In the genomic region with DNA sequence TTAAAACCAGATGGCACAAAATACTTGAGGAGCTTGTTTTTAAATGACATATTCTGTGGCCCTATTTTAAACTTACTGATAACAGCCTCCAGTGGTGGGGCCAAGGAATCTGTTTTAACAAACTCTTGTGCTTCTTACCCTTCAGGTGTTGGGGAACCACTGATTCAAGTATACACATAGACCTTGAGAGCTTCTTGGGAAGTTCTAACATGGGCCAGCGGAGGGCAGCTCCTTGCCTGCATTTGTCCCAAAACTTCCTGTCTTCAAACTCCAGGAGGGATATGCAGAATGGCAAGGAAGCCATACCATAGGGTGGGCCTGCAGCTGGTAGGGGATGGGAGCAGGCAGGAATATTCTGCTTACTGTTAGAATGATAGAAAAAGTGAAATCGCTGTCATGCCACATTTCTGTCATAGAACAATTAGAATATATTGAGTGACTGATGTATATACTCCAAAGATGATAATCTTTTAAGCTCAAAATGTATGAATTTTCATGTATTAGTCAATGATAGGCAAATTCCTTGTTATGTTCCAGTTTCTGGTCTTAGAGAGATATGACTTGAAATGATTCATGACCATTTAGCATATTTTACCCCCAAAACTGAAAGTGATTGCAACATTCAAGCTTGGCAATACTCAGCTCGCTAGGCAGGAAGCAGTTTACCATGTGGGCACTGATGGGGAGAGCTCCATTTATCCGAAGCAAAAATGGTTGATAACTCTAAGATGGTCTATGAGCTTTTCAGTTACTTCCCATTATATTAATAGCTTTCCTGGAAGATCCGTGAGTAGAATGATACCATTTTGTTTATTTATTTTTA, we compare ENCODE assay signal across 12 cellular contexts. TPM values are rescaled to one million over a fixed set of nuclear protein-coding genes. Genes with fewer than 3 reads are reported as not detected.
DNase-seq lines count a peak whose midpoint lies in the region; ATAC-seq and TF ChIP-seq lines count a peak whose summit lies in the region.
"Had no signal": no experiment of that assay in that cellular context is flagged by ENCODE, and none has a peak within 500 bp of the region (broad histone marks: within the 10 kb centered on the region; RNA-seq: fewer than 3 reads in every experiment).

No MANE protein-coding gene starts in this region.

- ATAC-seq in activated CD4-positive, CD25-positive, alpha-beta regulatory T cell treated with anti-CD3 and anti-CD28 coated beads, Interleukin-2, amount 50 U/mL, for 24 hours, result peak; percentile 44 to 70
- ATAC-seq in foreskin keratinocyte, result peak; percentile 23
- ATAC-seq in HG03280 (IDR thresholded peaks at IDR 0.05; ENCODE audit: unreplicated experiment), result no peak
- no peak for ATAC-seq in HG03108 (IDR thresholded peaks at IDR 0.05; ENCODE audit: unreplicated experiment)
- no peak for ATAC-seq in HG03432 (IDR thresholded peaks at IDR 0.05; ENCODE audit: unreplicated experiment)

- H3K4me3 ChIP-seq in H7 (ENCODE audit: insufficient read depth, low read depth, low read length), result no peak overlapping the region
- no peak overlapping the region for H3K4me3 ChIP-seq in SJCRH30
- H3K4me3 ChIP-seq: left ventricle myocardium inferior had no signal

- H3K36me3 ChIP-seq in H7 (replicated peaks; ENCODE audit: control insufficient read depth, insufficient read depth, low read length) (peaks cover 2% of the 10 kb centered on the region), SJCRH30 (no peaks in the 10 kb centered on the region)

- no peaks in the 10 kb centered on the region for H3K9me3 ChIP-seq in SJCRH30 (replicated peaks)
- H3K9me3 ChIP-seq: left ventricle myocardium inferior had no signal

- no peak overlapping the region for H3K27ac ChIP-seq in SJCRH30
- no peak overlapping the region for H3K27ac ChIP-seq in foreskin keratinocyte
- H3K27ac ChIP-seq: left ventricle myocardium inferior had no signal

- no peaks in the 10 kb centered on the region for H3K4me1 ChIP-seq in SJCRH30
- H3K4me1 ChIP-seq in foreskin keratinocyte, result no peaks in the 10 kb centered on the region

- DNase-seq in activated CD4-positive, CD25-positive, alpha-beta regulatory T cell (lab: John Stamatoyannopoulos, UW), result no peak
- peak; percentile 33 for DNase-seq in H7
- DNase-seq in SJCRH30, result peak; percentile 19 to 50
- no peak for DNase-seq in foreskin keratinocyte
- DNase-seq: KBM-7, left ventricle myocardium inferior had no signal

- H3K27me3 ChIP-seq in H7 (ENCODE audit: control insufficient read depth, insufficient read depth, low read length), result no peaks in the 10 kb centered on the region
- no peaks in the 10 kb centered on the region for H3K27me3 ChIP-seq in SJCRH30
- H3K27me3 ChIP-seq in foreskin keratinocyte, result no peaks in the 10 kb centered on the region

- TF ChIP-seq CTCF in foreskin keratinocyte (conservative IDR thresholded peaks at IDR 0.05), result peak; percentile 15

RNA-seq across cellular contexts. Expression of gene EXT2, which starts 9.2 kb away (rescaled TPM):
- total RNA-seq in H7 (2014; rRNA removed; shearing (Covaris generic)), result 52.0 and 52.4 TPM in 2 replicates
- 85.0 and 91.7 TPM in 2 replicates for total RNA-seq in SJCRH30 (2014; rRNA removed; shearing (Covaris generic))
- 91.9 and 105 TPM in 2 replicates for total RNA-seq in foreskin keratinocyte
- polyA plus RNA-seq in foreskin keratinocyte, result 47.5 and 64.4 TPM in 2 replicates

RNA-seq across cellular contexts. Expression of gene ACCS, which starts 38.6 kb away (rescaled TPM):
- total RNA-seq in H7 (2014; rRNA removed; shearing (Covaris generic)), result 13.9 and 17.3 TPM in 2 replicates
- total RNA-seq in SJCRH30 (2014; rRNA removed; shearing (Covaris generic)), result 5.7 and 7.6 TPM in 2 replicates
- 1.8 and 3.6 TPM in 2 replicates for total RNA-seq in foreskin keratinocyte
- 1.5 and 2.4 TPM in 2 replicates for polyA plus RNA-seq in foreskin keratinocyte

RNA-seq across cellular contexts. Expression of gene ACCSL, which starts 56.9 kb away (rescaled TPM):
- total RNA-seq in H7 (2014; rRNA removed; shearing (Covaris generic)), result not detected in 2 replicates
- not detected in 2 replicates for total RNA-seq in SJCRH30 (2014; rRNA removed; shearing (Covaris generic))
- total RNA-seq in foreskin keratinocyte, result not detected in 2 replicates
- not detected in 2 replicates for polyA plus RNA-seq in foreskin keratinocyte
- total RNA-seq: left ventricle myocardium inferior, ureter had no signal
- polyA plus RNA-seq: AG04450 had no signal

Comparison
In these comparisons a context has a peak if more than half of its experiments do, and no peak if none do; other contexts are left out.
1. ATAC-seq: peak in activated CD4-positive, CD25-positive, alpha-beta regulatory T cell treated with anti-CD3 and anti-CD28 coated beads, Interleukin-2, amount 50 U/mL, for 24 hours (2 of 2) and foreskin keratinocyte (single experiment); none in HG03280 (single experiment), HG03108 (single experiment) and HG03432 (single experiment).
2. DNase-seq: peak in H7 (single experiment) and SJCRH30 (2 of 2); none in activated CD4-positive, CD25-positive, alpha-beta regulatory T cell (0 of 4) and foreskin keratinocyte (0 of 2).